In the genomic region with DNA sequence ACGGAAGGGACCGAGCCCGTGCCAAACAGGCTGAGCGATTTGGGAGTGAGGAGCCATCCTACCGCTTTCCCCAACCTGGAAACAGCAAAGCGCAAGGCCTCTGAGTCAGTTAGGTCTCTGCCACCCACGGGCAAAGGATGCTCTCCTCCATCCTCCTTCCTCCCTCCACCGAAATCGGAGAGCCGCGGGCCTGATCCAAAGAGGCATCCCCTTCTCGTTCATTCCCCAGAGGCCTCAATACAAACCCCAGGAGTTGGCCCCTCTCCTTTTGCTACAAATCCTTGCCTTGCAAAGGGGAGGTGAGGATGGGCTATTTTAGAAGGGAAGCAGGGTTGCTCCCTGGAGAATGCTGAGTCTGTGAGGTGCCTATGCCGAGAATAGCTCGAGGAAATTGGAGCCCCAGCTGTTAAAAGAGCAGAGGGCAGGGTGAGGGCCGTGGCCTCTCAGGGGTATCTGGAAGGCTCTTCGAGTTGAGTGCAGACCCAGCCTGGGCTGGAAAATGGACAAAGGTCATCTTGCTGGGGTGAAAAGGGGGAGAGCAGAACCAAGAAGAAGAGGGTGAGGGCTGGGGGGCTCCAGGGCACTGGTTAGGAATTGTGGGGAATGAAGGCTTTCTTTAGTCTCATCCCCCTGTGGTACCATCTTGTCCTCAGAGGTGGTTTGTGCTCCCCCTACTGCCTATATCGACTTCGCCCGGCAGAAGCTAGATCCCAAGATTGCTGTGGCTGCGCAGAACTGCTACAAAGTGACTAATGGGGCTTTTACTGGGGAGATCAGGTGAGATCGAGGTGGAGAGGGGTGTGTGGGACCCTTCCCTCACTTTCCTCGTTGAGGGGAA, we compare ENCODE assay signal across 8 cellular contexts. TPM values are rescaled to one million over a fixed set of nuclear protein-coding genes. Genes with fewer than 3 reads are reported as not detected.
DNase-seq lines count a peak whose midpoint lies in the region; ATAC-seq, FAIRE-seq and TF ChIP-seq lines count a peak whose summit lies in the region.

No MANE protein-coding gene starts in this region.

- whole genome bisulfite sequencing in HepG2 (ENCODE audit: low lambda C conversion rate), result 7% methylated on average over 17 of the region's 22 CpGs
- 3 to 4% methylated on average over 19 to 22 of the region's 22 CpGs for WGBS in testis, 2 donors

- FAIRE-seq in HepG2 (lab: Jason Lieb, UNC), result peak; percentile 32

- H3K27ac ChIP-seq in KMS-11 (peak overlapping the region; percentile 81), HepG2 (ENCODE audit: extremely low read length, insufficient read depth, low read length) (peak overlapping the region; percentile 87), testis (peak overlapping the region; percentile 90 to 95)

- TSS peak; percentile 51 for BruUV-seq in HepG2 (replicated peaks; lab: Mats Ljungman, UMichigan)

- H3K4me3 ChIP-seq in KMS-11 (IDR thresholded peaks at IDR 0.05; ENCODE audit: insufficient read depth, low read depth, low read length) (no peak overlapping the region), HepG2 (replicated peaks in 1 of 3; ENCODE audit: insufficient read depth in 1 of 3, low read depth in 2 of 3, low read length in 3 of 3) (peak overlapping the region; percentile 88 to 96 (median 92)), testis (peak overlapping the region; percentile 90)

- H3K4me1 ChIP-seq in KMS-11 (ENCODE audit: low read depth, poor library complexity, severe bottlenecking), result peaks cover 40% of the 10 kb centered on the region
- peaks cover 45% of the 10 kb centered on the region for H3K4me1 ChIP-seq in HepG2 (ENCODE audit: insufficient read depth, low read length)
- H3K4me1 ChIP-seq in testis, result peaks cover 35% of the 10 kb centered on the region

- peaks cover 12% of the 10 kb centered on the region; the same call in 1 of the 2 replicates for H4K20me1 ChIP-seq in KMS-11 (ENCODE audit: insufficient read depth)
- peaks cover 44% of the 10 kb centered on the region for H4K20me1 ChIP-seq in HepG2 (ENCODE audit: insufficient read depth, low read length)

- H3K9me3 ChIP-seq in HepG2 (ENCODE audit: low read length) (no peaks in the 10 kb centered on the region), testis (no peaks in the 10 kb centered on the region)

- H3K36me3 ChIP-seq in KMS-11 (ENCODE audit: insufficient read depth), result no peaks in the 10 kb centered on the region; the same call in 1 of the 2 replicates
- peaks cover 12 to 27% of the 10 kb centered on the region in 2 experiments for H3K36me3 ChIP-seq in HepG2 (replicated peaks in 1 of 2; ENCODE audit: control insufficient read depth in 1 of 2, insufficient read depth in 2 of 2, low read length in 2 of 2)
- no peaks in the 10 kb centered on the region for H3K36me3 ChIP-seq in testis (ENCODE audit: low read depth, missing control alignments)

- H3K9ac ChIP-seq in KMS-11 (peak overlapping the region; percentile 95; the same call in 1 of the 2 replicates), HepG2 (ENCODE audit: insufficient read depth, low read depth, low read length) (peak overlapping the region; percentile 95)

- in situ Hi-C loops in HepG2 (cut with HindIII; ENCODE audit: extremely low pct_ligation_motif_present, low pct_unique_long_range_greater_than_20kb), result no loop called here

- ATAC-seq in HepG2, result no peak
- ATAC-seq in GM21529 (IDR thresholded peaks at IDR 0.05; ENCODE audit: unreplicated experiment), result no peak
- ATAC-seq in GM18505 (IDR thresholded peaks at IDR 0.05; ENCODE audit: unreplicated experiment), result no peak

- TF ChIP-seq RAD21 in HepG2 (CRISPR knock-in tag; IDR thresholded peaks at IDR 0.05), result no peak

- POLR2A ChIA-PET in HepG2 (lab: Yijun Ruan, JAX), result interaction anchor here (0.5 to 6.0 kb wide), 19 partner anchors 12 to 1039 kb away, joined by 3 to 132 read pairs (median 11); partner anchors contain the start of genes C12orf57, CDCA3, ENO2 and RNU7-1

- CTCF ChIA-PET in HepG2 (lab: Yijun Ruan, JAX; ENCODE audit: low intra/inter-chr PET ratio, low total read pairs), result interaction anchor here (0.7 to 1.4 kb wide), 6 partner anchors 56 to 97 kb away, joined by 3 to 14 read pairs (median 4); no protein-coding TSS in a partner anchor

- intact Hi-C loops in HepG2 (cut with micrococcal nuclease; ENCODE audit: unreplicated experiment), result loop anchor here (1.0 to 2.0 kb wide), 2 partner anchors 16 to 23 kb away; partner anchors contain the start of gene USP5
- intact Hi-C loops in testis (cut with DNase I; ENCODE audit: low total_unique reads), result no loop called here

- H3K27me3 ChIP-seq in KMS-11 (ENCODE audit: insufficient read depth, low read depth), result no peaks in the 10 kb centered on the region
- no peaks in the 10 kb centered on the region; a peak in 1 of 5 replicates for H3K27me3 ChIP-seq in HepG2 (ENCODE audit: control insufficient read depth in 1 of 2, insufficient read depth in 2 of 2, low read length in 2 of 2)
- H3K27me3 ChIP-seq in testis, result no peaks in the 10 kb centered on the region

- TF ChIP-seq POLR2A in HepG2 (IDR thresholded peaks at IDR 0.05; ENCODE audit: insufficient read depth in 1 of 2, low read depth in 2 of 2, low read length in 2 of 2) (peak in 1 of 2 experiments; percentile 9; a peak in 1 of 4 replicates), testis (IDR thresholded peaks at IDR 0.05) (no peak), GM18505 (IDR thresholded peaks at IDR 0.05; ENCODE audit: borderline replicate concordance, extremely low read depth, insufficient read depth, insufficient read length) (no peak)

- DNase-seq in DMS53 (lab: John Stamatoyannopoulos, UW) (peak; percentile 67), astrocyte of the hippocampus (ENCODE audit: low read depth, low spot score) (peak; percentile 39), HepG2 (ENCODE audit: low spot score) (no peak), testis (no peak), NCI-H774 (lab: John Stamatoyannopoulos, UW) (no peak)

- H2AFZ ChIP-seq in KMS-11 (ENCODE audit: low read depth), result no peak overlapping the region
- no peak overlapping the region for H2AFZ ChIP-seq in HepG2 (ENCODE audit: low read length)

- H3K79me2 ChIP-seq in KMS-11 (ENCODE audit: insufficient read depth, low read depth), result peaks cover 25% of the 10 kb centered on the region
- peaks cover 29% of the 10 kb centered on the region for H3K79me2 ChIP-seq in HepG2 (ENCODE audit: insufficient read depth, low read length)

- TF ChIP-seq CTCF in KMS-11 (conservative IDR thresholded peaks at IDR 0.05; ENCODE audit: low read depth, low read length), result no peak
- TF ChIP-seq CTCF in HepG2 (CRISPR knock-in tag; IDR thresholded peaks at IDR 0.05), result peak; percentile 50
- no peak for TF ChIP-seq CTCF in testis (IDR thresholded peaks at IDR 0.05)

- H3K4me2 ChIP-seq in KMS-11, result peak overlapping the region; percentile 65
- H3K4me2 ChIP-seq in HepG2 (ENCODE audit: low read depth, low read length), result peak overlapping the region; percentile 93

- TF ChIP-seq EP300 in HepG2 (IDR thresholded peaks at IDR 0.05; ENCODE audit: low read depth in 2 of 2, low read length in 2 of 2), result no peak
- no peak for TF ChIP-seq EP300 in HepG2 (CRISPR knock-in tag; IDR thresholded peaks at IDR 0.05; ENCODE audit: borderline replicate concordance)

RNA-seq across cellular contexts. Expression of gene TPI1, which starts 1.1 kb away (rescaled TPM):
- total RNA-seq in HepG2 (2016; rRNA removed; fragmentation: Illumina TruSeq; extraction: Trizol) (945 and 1,237 TPM in 2 replicates), testis (100 to 1,000 TPM; 347 to 356 TPM)
- 140 and 155 TPM in 2 replicates for total RNA-seq in HepG2 (2016; cell fraction: cytosol; rRNA removed; fragmentation: Illumina TruSeq; extraction: Trizol; ENCODE audit: low read depth)
- total RNA-seq in HepG2 (2016; cell fraction: insoluble cytoplasmic fraction; rRNA removed; fragmentation: Illumina TruSeq; extraction: Trizol), result 973 and 1,308 TPM in 2 replicates
- 225 and 227 TPM in 2 replicates for total RNA-seq in HepG2 (2016; cell fraction: membrane; rRNA removed; fragmentation: Illumina TruSeq; extraction: Trizol)
- total RNA-seq in HepG2 (2016; cell fraction: nucleus; rRNA removed; fragmentation: Illumina TruSeq; extraction: Trizol), result 304 and 321 TPM in 2 replicates
- polyA plus RNA-seq in HepG2 (2011; rRNA removed) (2,303 and 2,535 TPM in 2 replicates), testis (ENCODE audit: insufficient read depth, low read depth, low replicate concordance) (544 TPM)
- polyA plus RNA-seq in HepG2 (2011; cell fraction: cytosol; rRNA removed), result 2,411 and 2,863 TPM in 2 replicates
- 791 and 898 TPM in 2 replicates for polyA plus RNA-seq in HepG2 (2011; cell fraction: nucleus; rRNA removed)
- 761 and 831 TPM in 2 replicates for polyA plus RNA-seq in HepG2 (2012)
- polyA plus RNA-seq in HepG2 (2016; cell fraction: cytosol; fragmentation: Illumina TruSeq; extraction: Trizol; ENCODE audit: low read depth), result 144 and 145 TPM in 2 replicates
- polyA plus RNA-seq in HepG2 (2016; cell fraction: insoluble cytoplasmic fraction; fragmentation: Illumina TruSeq; extraction: Trizol; ENCODE audit: low read depth), result 1,111 and 1,213 TPM in 2 replicates
- polyA plus RNA-seq in HepG2 (2016; cell fraction: membrane; fragmentation: Illumina TruSeq; extraction: Trizol; ENCODE audit: low read depth), result 192 and 205 TPM in 2 replicates
- polyA plus RNA-seq in HepG2 (2016; cell fraction: nucleus; fragmentation: Illumina TruSeq; extraction: Trizol; ENCODE audit: insufficient read depth, low read depth), result 439 and 458 TPM in 2 replicates
- polyA minus RNA-seq in HepG2 (2011; rRNA and poly(A)+ RNA removed; ENCODE audit: low replicate concordance), result 3,388 and 3,474 TPM in 2 replicates
- 607 and 618 TPM in 2 replicates for polyA minus RNA-seq in HepG2 (2011; cell fraction: cytosol; rRNA and poly(A)+ RNA removed)
- polyA minus RNA-seq in HepG2 (2011; cell fraction: nucleus; rRNA and poly(A)+ RNA removed), result 242 and 287 TPM in 2 replicates

RNA-seq across cellular contexts. Expression of gene SPSB2, which starts 4.7 kb away (rescaled TPM):
- total RNA-seq in HepG2 (2016; rRNA removed; fragmentation: Illumina TruSeq; extraction: Trizol), result 4.0 and 6.2 TPM in 2 replicates
- total RNA-seq in HepG2 (2016; cell fraction: cytosol; rRNA removed; fragmentation: Illumina TruSeq; extraction: Trizol; ENCODE audit: low read depth), result 2.5 and 2.9 TPM in 2 replicates
- 4.0 and 5.3 TPM in 2 replicates for total RNA-seq in HepG2 (2016; cell fraction: insoluble cytoplasmic fraction; rRNA removed; fragmentation: Illumina TruSeq; extraction: Trizol)
- 3.2 and 4.9 TPM in 2 replicates for total RNA-seq in HepG2 (2016; cell fraction: membrane; rRNA removed; fragmentation: Illumina TruSeq; extraction: Trizol)
- 4.0 and 4.3 TPM in 2 replicates for total RNA-seq in HepG2 (2016; cell fraction: nucleus; rRNA removed; fragmentation: Illumina TruSeq; extraction: Trizol)
- polyA plus RNA-seq in HepG2 (2011; rRNA removed), result 1.9 and 2.0 TPM in 2 replicates
- polyA plus RNA-seq in HepG2 (2011; cell fraction: cytosol; rRNA removed), result 1.8 and 2.4 TPM in 2 replicates
- polyA plus RNA-seq in HepG2 (2011; cell fraction: nucleus; rRNA removed), result 2.1 and 2.8 TPM in 2 replicates
- polyA plus RNA-seq in HepG2 (2012), result 1.7 and 2.0 TPM in 2 replicates
- polyA plus RNA-seq in HepG2 (2016; cell fraction: cytosol; fragmentation: Illumina TruSeq; extraction: Trizol; ENCODE audit: low read depth), result 2.0 and 2.2 TPM in 2 replicates
- polyA plus RNA-seq in HepG2 (2016; cell fraction: insoluble cytoplasmic fraction; fragmentation: Illumina TruSeq; extraction: Trizol; ENCODE audit: low read depth), result 4.2 and 5.3 TPM in 2 replicates
- polyA plus RNA-seq in HepG2 (2016; cell fraction: membrane; fragmentation: Illumina TruSeq; extraction: Trizol; ENCODE audit: low read depth), result 2.5 and 2.9 TPM in 2 replicates
- 7.1 and 7.6 TPM in 2 replicates for polyA plus RNA-seq in HepG2 (2016; cell fraction: nucleus; fragmentation: Illumina TruSeq; extraction: Trizol; ENCODE audit: insufficient read depth, low read depth)
- 2.3 and 4.3 TPM in 2 replicates for polyA minus RNA-seq in HepG2 (2011; rRNA and poly(A)+ RNA removed; ENCODE audit: low replicate concordance)
- 0.97 TPM in 1 of 2 replicates, not detected in the other for polyA minus RNA-seq in HepG2 (2011; cell fraction: cytosol; rRNA and poly(A)+ RNA removed)
- polyA minus RNA-seq in HepG2 (2011; cell fraction: nucleus; rRNA and poly(A)+ RNA removed), result 1.7 and 4.4 TPM in 2 replicates
- 10 to 100 TPM; 11.6 to 22.0 TPM for total RNA-seq in testis
- 21.3 TPM for polyA plus RNA-seq in testis (ENCODE audit: insufficient read depth, low read depth, low replicate concordance)

RNA-seq across cellular contexts. Expression of gene USP5, which starts 16.5 kb away (rescaled TPM):
- total RNA-seq in HepG2 (2016; rRNA removed; fragmentation: Illumina TruSeq; extraction: Trizol) (53.4 and 56.0 TPM in 2 replicates), testis (10 to 100 TPM; 96.1 to 97.5 TPM)
- total RNA-seq in HepG2 (2016; cell fraction: cytosol; rRNA removed; fragmentation: Illumina TruSeq; extraction: Trizol; ENCODE audit: low read depth), result 5.2 and 5.4 TPM in 2 replicates
- 45.2 and 58.2 TPM in 2 replicates for total RNA-seq in HepG2 (2016; cell fraction: insoluble cytoplasmic fraction; rRNA removed; fragmentation: Illumina TruSeq; extraction: Trizol)
- 10.8 and 12.8 TPM in 2 replicates for total RNA-seq in HepG2 (2016; cell fraction: membrane; rRNA removed; fragmentation: Illumina TruSeq; extraction: Trizol)
- total RNA-seq in HepG2 (2016; cell fraction: nucleus; rRNA removed; fragmentation: Illumina TruSeq; extraction: Trizol), result 32.6 and 33.8 TPM in 2 replicates
- polyA plus RNA-seq in HepG2 (2011; rRNA removed) (39.6 and 42.8 TPM in 2 replicates), testis (ENCODE audit: insufficient read depth, low read depth, low replicate concordance) (154 TPM)
- polyA plus RNA-seq in HepG2 (2011; cell fraction: cytosol; rRNA removed), result 27.0 and 32.1 TPM in 2 replicates
- 68.8 and 89.3 TPM in 2 replicates for polyA plus RNA-seq in HepG2 (2011; cell fraction: nucleus; rRNA removed)
- 27.9 and 33.1 TPM in 2 replicates for polyA plus RNA-seq in HepG2 (2012)
- polyA plus RNA-seq in HepG2 (2016; cell fraction: cytosol; fragmentation: Illumina TruSeq; extraction: Trizol; ENCODE audit: low read depth), result 4.2 and 4.5 TPM in 2 replicates
- polyA plus RNA-seq in HepG2 (2016; cell fraction: insoluble cytoplasmic fraction; fragmentation: Illumina TruSeq; extraction: Trizol; ENCODE audit: low read depth), result 34.9 and 45.9 TPM in 2 replicates
- 7.6 and 9.6 TPM in 2 replicates for polyA plus RNA-seq in HepG2 (2016; cell fraction: membrane; fragmentation: Illumina TruSeq; extraction: Trizol; ENCODE audit: low read depth)
- polyA plus RNA-seq in HepG2 (2016; cell fraction: nucleus; fragmentation: Illumina TruSeq; extraction: Trizol; ENCODE audit: insufficient read depth, low read depth), result 58.8 and 61.0 TPM in 2 replicates
- 91.2 and 159 TPM in 2 replicates for polyA minus RNA-seq in HepG2 (2011; rRNA and poly(A)+ RNA removed; ENCODE audit: low replicate concordance)
- 29.6 and 30.0 TPM in 2 replicates for polyA minus RNA-seq in HepG2 (2011; cell fraction: cytosol; rRNA and poly(A)+ RNA removed)
- 21.5 and 25.2 TPM in 2 replicates for polyA minus RNA-seq in HepG2 (2011; cell fraction: nucleus; rRNA and poly(A)+ RNA removed)

RNA-seq across cellular contexts. Expression of gene CDCA3, which starts 17.3 kb away (rescaled TPM):
- total RNA-seq in HepG2 (2016; rRNA removed; fragmentation: Illumina TruSeq; extraction: Trizol) (51.9 and 56.5 TPM in 2 replicates), testis (10 to 100 TPM; 27.5 to 43.5 TPM)
- 18.2 and 19.1 TPM in 2 replicates for total RNA-seq in HepG2 (2016; cell fraction: cytosol; rRNA removed; fragmentation: Illumina TruSeq; extraction: Trizol; ENCODE audit: low read depth)
- total RNA-seq in HepG2 (2016; cell fraction: insoluble cytoplasmic fraction; rRNA removed; fragmentation: Illumina TruSeq; extraction: Trizol), result 50.0 and 55.6 TPM in 2 replicates
- total RNA-seq in HepG2 (2016; cell fraction: membrane; rRNA removed; fragmentation: Illumina TruSeq; extraction: Trizol), result 20.4 and 21.6 TPM in 2 replicates
- 31.7 and 43.0 TPM in 2 replicates for total RNA-seq in HepG2 (2016; cell fraction: nucleus; rRNA removed; fragmentation: Illumina TruSeq; extraction: Trizol)
- polyA plus RNA-seq in HepG2 (2011; rRNA removed) (21.8 and 32.7 TPM in 2 replicates), testis (ENCODE audit: insufficient read depth, low read depth, low replicate concordance) (81.7 TPM)
- 13.5 and 33.7 TPM in 2 replicates for polyA plus RNA-seq in HepG2 (2011; cell fraction: cytosol; rRNA removed)
- polyA plus RNA-seq in HepG2 (2011; cell fraction: nucleus; rRNA removed), result 64.2 and 90.2 TPM in 2 replicates
- polyA plus RNA-seq in HepG2 (2012), result 11.7 and 21.3 TPM in 2 replicates
- 16.4 and 16.7 TPM in 2 replicates for polyA plus RNA-seq in HepG2 (2016; cell fraction: cytosol; fragmentation: Illumina TruSeq; extraction: Trizol; ENCODE audit: low read depth)
- polyA plus RNA-seq in HepG2 (2016; cell fraction: insoluble cytoplasmic fraction; fragmentation: Illumina TruSeq; extraction: Trizol; ENCODE audit: low read depth), result 57.9 and 60.0 TPM in 2 replicates
- polyA plus RNA-seq in HepG2 (2016; cell fraction: membrane; fragmentation: Illumina TruSeq; extraction: Trizol; ENCODE audit: low read depth), result 15.5 and 16.6 TPM in 2 replicates
- polyA plus RNA-seq in HepG2 (2016; cell fraction: nucleus; fragmentation: Illumina TruSeq; extraction: Trizol; ENCODE audit: insufficient read depth, low read depth), result 101 and 114 TPM in 2 replicates
- polyA minus RNA-seq in HepG2 (2011; rRNA and poly(A)+ RNA removed; ENCODE audit: low replicate concordance), result 37.9 and 93.4 TPM in 2 replicates
- 13.8 and 22.5 TPM in 2 replicates for polyA minus RNA-seq in HepG2 (2011; cell fraction: cytosol; rRNA and poly(A)+ RNA removed)
- polyA minus RNA-seq in HepG2 (2011; cell fraction: nucleus; rRNA and poly(A)+ RNA removed), result 19.8 and 31.5 TPM in 2 replicates

RNA-seq across cellular contexts. Expression of gene GNB3, which starts 27.7 kb away (rescaled TPM):
- total RNA-seq in HepG2 (2016; rRNA removed; fragmentation: Illumina TruSeq; extraction: Trizol) (0.17 and 1.3 TPM in 2 replicates), testis (1 to 10 TPM; 4.8 to 5.0 TPM)
- 0.26 and 0.30 TPM in 2 replicates for total RNA-seq in HepG2 (2016; cell fraction: cytosol; rRNA removed; fragmentation: Illumina TruSeq; extraction: Trizol; ENCODE audit: low read depth)
- total RNA-seq in HepG2 (2016; cell fraction: insoluble cytoplasmic fraction; rRNA removed; fragmentation: Illumina TruSeq; extraction: Trizol), result 0.15 and 0.84 TPM in 2 replicates
- 0.14 and 0.46 TPM in 2 replicates for total RNA-seq in HepG2 (2016; cell fraction: membrane; rRNA removed; fragmentation: Illumina TruSeq; extraction: Trizol)
- 0.84 and 2.6 TPM in 2 replicates for total RNA-seq in HepG2 (2016; cell fraction: nucleus; rRNA removed; fragmentation: Illumina TruSeq; extraction: Trizol)
- polyA plus RNA-seq in HepG2 (2011; rRNA removed) (3.6 and 3.8 TPM in 2 replicates), testis (ENCODE audit: insufficient read depth, low read depth, low replicate concordance) (1.6 TPM)
- polyA plus RNA-seq in HepG2 (2011; cell fraction: cytosol; rRNA removed), result 0.58 and 1.0 TPM in 2 replicates
- 31.0 and 48.1 TPM in 2 replicates for polyA plus RNA-seq in HepG2 (2011; cell fraction: nucleus; rRNA removed)
- 1.9 and 2.1 TPM in 2 replicates for polyA plus RNA-seq in HepG2 (2012)
- polyA plus RNA-seq in HepG2 (2016; cell fraction: cytosol; fragmentation: Illumina TruSeq; extraction: Trizol; ENCODE audit: low read depth), result 0.17 and 0.24 TPM in 2 replicates
- polyA plus RNA-seq in HepG2 (2016; cell fraction: insoluble cytoplasmic fraction; fragmentation: Illumina TruSeq; extraction: Trizol; ENCODE audit: low read depth), result 0.56 and 0.57 TPM in 2 replicates
- 0.18 and 0.34 TPM in 2 replicates for polyA plus RNA-seq in HepG2 (2016; cell fraction: membrane; fragmentation: Illumina TruSeq; extraction: Trizol; ENCODE audit: low read depth)
- 9.0 and 13.6 TPM in 2 replicates for polyA plus RNA-seq in HepG2 (2016; cell fraction: nucleus; fragmentation: Illumina TruSeq; extraction: Trizol; ENCODE audit: insufficient read depth, low read depth)
- 0.07 and 2.9 TPM in 2 replicates for polyA minus RNA-seq in HepG2 (2011; rRNA and poly(A)+ RNA removed; ENCODE audit: low replicate concordance)
- polyA minus RNA-seq in HepG2 (2011; cell fraction: cytosol; rRNA and poly(A)+ RNA removed), result not detected in 2 replicates
- polyA minus RNA-seq in HepG2 (2011; cell fraction: nucleus; rRNA and poly(A)+ RNA removed), result 8.1 and 8.2 TPM in 2 replicates

Comparison
In these comparisons a context has a peak if more than half of its experiments do, and no peak if none do; other contexts are left out.
1. DNase-seq: peak in DMS53 (single experiment) and astrocyte of the hippocampus (single experiment); none in HepG2 (single experiment), testis (single experiment) and NCI-H774 (single experiment).
2. Peak in every context shown above with its lines, with median percentiles within 50 percentile points of each other: H3K27ac ChIP-seq.